ENCODE assay signal across 1 cellular context in the genomic region with DNA sequence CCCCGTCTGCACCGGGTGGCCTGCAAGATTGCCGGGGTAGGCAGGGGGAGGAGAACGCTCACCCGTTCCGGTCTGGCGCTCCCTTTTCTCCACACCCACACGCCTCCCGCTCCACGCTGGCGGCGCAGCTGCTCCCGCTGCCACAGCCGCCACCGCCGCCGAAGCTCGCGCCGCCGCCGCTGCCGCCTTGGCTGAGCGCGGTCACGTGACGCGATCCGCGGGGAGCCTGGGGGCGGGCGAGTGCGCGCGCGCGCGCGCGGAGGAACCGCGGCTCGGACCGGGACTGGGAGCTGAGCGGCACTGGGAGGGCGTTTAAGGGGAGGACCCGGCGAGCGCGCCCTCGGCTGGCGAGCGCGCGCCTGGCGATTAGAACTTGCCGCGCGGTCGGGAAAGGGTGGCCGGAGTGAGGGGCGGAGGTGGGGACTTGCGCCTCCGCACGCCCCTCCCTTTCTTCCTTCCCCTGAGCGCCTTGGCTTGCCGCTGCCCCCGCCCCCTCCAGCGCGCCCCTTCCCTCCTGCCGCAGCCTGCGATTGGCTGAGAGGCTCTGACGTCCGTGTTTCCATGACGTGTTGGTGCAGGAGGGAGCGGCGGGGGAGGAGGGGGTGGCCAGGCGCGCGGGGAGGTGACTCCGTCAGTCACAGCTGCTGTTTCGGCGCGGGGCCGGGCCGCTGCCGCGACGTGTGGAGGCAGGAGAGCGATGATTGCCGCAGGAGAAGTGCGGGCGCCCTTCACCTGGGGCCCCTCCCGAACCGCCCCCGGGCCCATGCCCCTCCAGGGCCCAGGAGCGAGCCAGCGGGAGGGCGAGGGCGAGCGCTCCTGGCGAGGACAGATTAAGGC.
TF ChIP-seq lines count a peak whose summit lies in the region.

No MANE protein-coding gene starts in this region.

TF ChIP-seq in HepG2, 621 proteins besides CTCF, POLR2A, EP300 and RAD21 (continued from another document and continues in another):
- peak; percentile 83 for TF ChIP-seq ZFP91 (CRISPR knock-in tag; IDR thresholded peaks at IDR 0.05; ENCODE audit: borderline replicate concordance)
- 0 out of 2 replicates have a peak, but pooled peaks have one; percentile 39 for TF ChIP-seq ZNF567 (CRISPR knock-in tag; IDR thresholded peaks at IDR 0.05; ENCODE audit: borderline replicate concordance)
- no peak for TF ChIP-seq JARID2 (CRISPR knock-in tag; IDR thresholded peaks at IDR 0.05; ENCODE audit: insufficient replicate concordance)
- TF ChIP-seq ZSCAN12 (CRISPR knock-in tag; IDR thresholded peaks at IDR 0.05) = no peak
- TF ChIP-seq MEIS1 (CRISPR knock-in tag; IDR thresholded peaks at IDR 0.05; ENCODE audit: borderline replicate concordance) = peak; percentile 55
- TF ChIP-seq HOXA7 (CRISPR knock-in tag; IDR thresholded peaks at IDR 0.05) = no peak
- TF ChIP-seq PRPF4 (IDR thresholded peaks at IDR 0.05; ENCODE audit: low read depth, low read length, poor library complexity, severe bottlenecking) = no peak
- TF ChIP-seq YEATS2 (CRISPR knock-in tag; IDR thresholded peaks at IDR 0.05; ENCODE audit: borderline replicate concordance) = peak; percentile 54; the same call in 1 of the 2 replicates
- 0 out of 2 replicates have a peak, but pooled peaks have one; percentile 51 for TF ChIP-seq SP4 (CRISPR knock-in tag; IDR thresholded peaks at IDR 0.05)
- TF ChIP-seq, protein P1, sequence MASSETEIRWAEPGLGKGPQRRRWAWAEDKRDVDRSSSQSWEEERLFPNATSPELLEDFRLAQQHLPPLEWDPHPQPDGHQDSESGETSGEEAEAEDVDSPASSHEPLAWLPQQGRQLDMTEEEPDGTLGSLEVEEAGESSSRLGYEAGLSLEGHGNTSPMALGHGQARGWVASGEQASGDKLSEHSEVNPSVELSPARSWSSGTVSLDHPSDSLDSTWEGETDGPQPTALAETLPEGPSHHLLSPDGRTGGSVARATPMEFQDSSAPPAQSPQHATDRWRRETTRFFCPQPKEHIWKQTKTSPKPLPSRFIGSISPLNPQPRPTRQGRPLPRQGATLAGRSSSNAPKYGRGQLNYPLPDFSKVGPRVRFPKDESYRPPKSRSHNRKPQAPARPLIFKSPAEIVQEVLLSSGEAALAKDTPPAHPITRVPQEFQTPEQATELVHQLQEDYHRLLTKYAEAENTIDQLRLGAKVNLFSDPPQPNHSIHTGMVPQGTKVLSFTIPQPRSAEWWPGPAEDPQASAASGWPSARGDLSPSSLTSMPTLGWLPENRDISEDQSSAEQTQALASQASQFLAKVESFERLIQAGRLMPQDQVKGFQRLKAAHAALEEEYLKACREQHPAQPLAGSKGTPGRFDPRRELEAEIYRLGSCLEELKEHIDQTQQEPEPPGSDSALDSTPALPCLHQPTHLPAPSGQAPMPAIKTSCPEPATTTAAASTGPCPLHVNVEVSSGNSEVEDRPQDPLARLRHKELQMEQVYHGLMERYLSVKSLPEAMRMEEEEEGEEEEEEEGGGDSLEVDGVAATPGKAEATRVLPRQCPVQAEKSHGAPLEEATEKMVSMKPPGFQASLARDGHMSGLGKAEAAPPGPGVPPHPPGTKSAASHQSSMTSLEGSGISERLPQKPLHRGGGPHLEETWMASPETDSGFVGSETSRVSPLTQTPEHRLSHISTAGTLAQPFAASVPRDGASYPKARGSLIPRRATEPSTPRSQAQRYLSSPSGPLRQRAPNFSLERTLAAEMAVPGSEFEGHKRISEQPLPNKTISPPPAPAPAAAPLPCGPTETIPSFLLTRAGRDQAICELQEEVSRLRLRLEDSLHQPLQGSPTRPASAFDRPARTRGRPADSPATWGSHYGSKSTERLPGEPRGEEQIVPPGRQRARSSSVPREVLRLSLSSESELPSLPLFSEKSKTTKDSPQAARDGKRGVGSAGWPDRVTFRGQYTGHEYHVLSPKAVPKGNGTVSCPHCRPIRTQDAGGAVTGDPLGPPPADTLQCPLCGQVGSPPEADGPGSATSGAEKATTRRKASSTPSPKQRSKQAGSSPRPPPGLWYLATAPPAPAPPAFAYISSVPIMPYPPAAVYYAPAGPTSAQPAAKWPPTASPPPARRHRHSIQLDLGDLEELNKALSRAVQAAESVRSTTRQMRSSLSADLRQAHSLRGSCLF (CRISPR knock-in tag; IDR thresholded peaks at IDR 0.05; ENCODE audit: borderline replicate concordance) = no peak
- no peak for TF ChIP-seq CEBPG (CRISPR knock-in tag; IDR thresholded peaks at IDR 0.05)
- no peak for TF ChIP-seq ZNF850 (CRISPR knock-in tag; conservative IDR thresholded peaks at IDR 0.05)
- no peak for TF ChIP-seq NCOA1 (CRISPR knock-in tag; IDR thresholded peaks at IDR 0.05)
- no peak for TF ChIP-seq FOXA1 (IDR thresholded peaks at IDR 0.05)
- no peak for TF ChIP-seq FOXA1 (CRISPR knock-in tag; IDR thresholded peaks at IDR 0.05)
- no peak for TF ChIP-seq PITX1 (CRISPR knock-in tag; IDR thresholded peaks at IDR 0.05)
- TF ChIP-seq CAMTA2 (CRISPR knock-in tag; IDR thresholded peaks at IDR 0.05; ENCODE audit: borderline replicate concordance) = peak; percentile 67; the same call in 1 of the 2 replicates
- no peak for TF ChIP-seq GPN1 (CRISPR knock-in tag; IDR thresholded peaks at IDR 0.05; ENCODE audit: borderline replicate concordance)
- TF ChIP-seq ZNF841 (CRISPR knock-in tag; IDR thresholded peaks at IDR 0.05; ENCODE audit: borderline replicate concordance) = no peak
- TF ChIP-seq ARNT (IDR thresholded peaks at IDR 0.05) = no peak
- TF ChIP-seq KDM4B (CRISPR knock-in tag; IDR thresholded peaks at IDR 0.05) = 0 out of 2 replicates have a peak, but pooled peaks have one; percentile 6
- TF ChIP-seq ZNF782 (CRISPR knock-in tag; IDR thresholded peaks at IDR 0.05; ENCODE audit: borderline replicate concordance) = 0 out of 2 replicates have a peak, but pooled peaks have one; percentile 12
- TF ChIP-seq, protein P2, sequence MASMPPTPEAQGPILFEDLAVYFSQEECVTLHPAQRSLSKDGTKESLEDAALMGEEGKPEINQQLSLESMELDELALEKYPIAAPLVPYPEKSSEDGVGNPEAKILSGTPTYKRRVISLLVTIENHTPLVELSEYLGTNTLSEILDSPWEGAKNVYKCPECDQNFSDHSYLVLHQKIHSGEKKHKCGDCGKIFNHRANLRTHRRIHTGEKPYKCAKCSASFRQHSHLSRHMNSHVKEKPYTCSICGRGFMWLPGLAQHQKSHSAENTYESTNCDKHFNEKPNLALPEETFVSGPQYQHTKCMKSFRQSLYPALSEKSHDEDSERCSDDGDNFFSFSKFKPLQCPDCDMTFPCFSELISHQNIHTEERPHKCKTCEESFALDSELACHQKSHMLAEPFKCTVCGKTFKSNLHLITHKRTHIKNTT (CRISPR knock-in tag; IDR thresholded peaks at IDR 0.05) = no peak
- TF ChIP-seq ZNF44 (CRISPR knock-in tag; IDR thresholded peaks at IDR 0.05) = 0 out of 2 replicates have a peak, but pooled peaks have one; percentile 63
- TF ChIP-seq NCOA5 (CRISPR knock-in tag; IDR thresholded peaks at IDR 0.05) = no peak
- 0 out of 2 replicates have a peak, but pooled peaks have one; percentile 70 for TF ChIP-seq HES4 (CRISPR knock-in tag; IDR thresholded peaks at IDR 0.05; ENCODE audit: borderline replicate concordance)
- TF ChIP-seq MAF1 (CRISPR knock-in tag; IDR thresholded peaks at IDR 0.05; ENCODE audit: borderline replicate concordance) = no peak; the same call in none of the 2 replicates
- peak; percentile 54; the same call in 1 of the 2 replicates for TF ChIP-seq E2F5 (CRISPR knock-in tag; conservative IDR thresholded peaks at IDR 0.05)
- TF ChIP-seq CEBPB (IDR thresholded peaks at IDR 0.05; ENCODE audit: borderline replicate concordance, low read depth, low read length) = no peak
- TF ChIP-seq ZNF790 (CRISPR knock-in tag; IDR thresholded peaks at IDR 0.05; ENCODE audit: borderline replicate concordance) = 0 out of 2 replicates have a peak, but pooled peaks have one; percentile 20
- TF ChIP-seq TP53 (CRISPR knock-in tag; conservative IDR thresholded peaks at IDR 0.05) = no peak
- TF ChIP-seq, protein P3, sequence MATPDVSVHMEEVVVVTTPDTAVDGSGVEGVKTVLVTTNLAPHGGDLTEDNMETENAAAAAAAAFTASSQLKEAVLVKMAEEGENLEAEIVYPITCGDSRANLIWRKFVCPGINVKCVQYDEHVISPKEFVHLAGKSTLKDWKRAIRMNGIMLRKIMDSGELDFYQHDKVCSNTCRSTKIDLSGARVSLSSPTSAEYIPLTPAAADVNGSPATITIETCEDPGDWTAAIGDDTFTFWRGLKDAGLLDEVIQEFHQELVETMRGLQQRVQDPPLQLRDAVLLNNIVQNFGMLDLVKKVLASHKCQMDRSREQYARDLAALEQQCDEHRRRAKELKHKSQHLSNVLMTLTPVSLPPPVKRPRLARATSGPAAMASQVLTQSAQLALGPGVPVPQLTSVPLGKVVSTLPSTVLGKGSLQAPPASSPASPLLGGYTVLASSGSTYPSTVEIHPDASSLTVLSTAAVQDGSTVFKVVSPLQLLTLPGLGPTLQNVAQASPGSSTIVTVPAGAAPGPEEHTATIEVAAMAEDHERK (CRISPR knock-in tag; IDR thresholded peaks at IDR 0.05; ENCODE audit: low read depth) = 0 out of 2 replicates have a peak, but pooled peaks have one; percentile 24
- peak; percentile 39; the same call in 1 of the 2 replicates for TF ChIP-seq ZNF879 (CRISPR knock-in tag; IDR thresholded peaks at IDR 0.05)
- no peak for TF ChIP-seq PAF1 (CRISPR knock-in tag; IDR thresholded peaks at IDR 0.05)
- TF ChIP-seq TMF1 (CRISPR knock-in tag; IDR thresholded peaks at IDR 0.05; ENCODE audit: low read depth) = no peak; the same call in 1 of the 2 replicates
- no peak for TF ChIP-seq CBX1 (IDR thresholded peaks at IDR 0.05; ENCODE audit: low read depth)
- TF ChIP-seq MXD4 (CRISPR knock-in tag; IDR thresholded peaks at IDR 0.05) = peak; percentile 15; the same call in 1 of the 2 replicates
- TF ChIP-seq, protein P4, sequence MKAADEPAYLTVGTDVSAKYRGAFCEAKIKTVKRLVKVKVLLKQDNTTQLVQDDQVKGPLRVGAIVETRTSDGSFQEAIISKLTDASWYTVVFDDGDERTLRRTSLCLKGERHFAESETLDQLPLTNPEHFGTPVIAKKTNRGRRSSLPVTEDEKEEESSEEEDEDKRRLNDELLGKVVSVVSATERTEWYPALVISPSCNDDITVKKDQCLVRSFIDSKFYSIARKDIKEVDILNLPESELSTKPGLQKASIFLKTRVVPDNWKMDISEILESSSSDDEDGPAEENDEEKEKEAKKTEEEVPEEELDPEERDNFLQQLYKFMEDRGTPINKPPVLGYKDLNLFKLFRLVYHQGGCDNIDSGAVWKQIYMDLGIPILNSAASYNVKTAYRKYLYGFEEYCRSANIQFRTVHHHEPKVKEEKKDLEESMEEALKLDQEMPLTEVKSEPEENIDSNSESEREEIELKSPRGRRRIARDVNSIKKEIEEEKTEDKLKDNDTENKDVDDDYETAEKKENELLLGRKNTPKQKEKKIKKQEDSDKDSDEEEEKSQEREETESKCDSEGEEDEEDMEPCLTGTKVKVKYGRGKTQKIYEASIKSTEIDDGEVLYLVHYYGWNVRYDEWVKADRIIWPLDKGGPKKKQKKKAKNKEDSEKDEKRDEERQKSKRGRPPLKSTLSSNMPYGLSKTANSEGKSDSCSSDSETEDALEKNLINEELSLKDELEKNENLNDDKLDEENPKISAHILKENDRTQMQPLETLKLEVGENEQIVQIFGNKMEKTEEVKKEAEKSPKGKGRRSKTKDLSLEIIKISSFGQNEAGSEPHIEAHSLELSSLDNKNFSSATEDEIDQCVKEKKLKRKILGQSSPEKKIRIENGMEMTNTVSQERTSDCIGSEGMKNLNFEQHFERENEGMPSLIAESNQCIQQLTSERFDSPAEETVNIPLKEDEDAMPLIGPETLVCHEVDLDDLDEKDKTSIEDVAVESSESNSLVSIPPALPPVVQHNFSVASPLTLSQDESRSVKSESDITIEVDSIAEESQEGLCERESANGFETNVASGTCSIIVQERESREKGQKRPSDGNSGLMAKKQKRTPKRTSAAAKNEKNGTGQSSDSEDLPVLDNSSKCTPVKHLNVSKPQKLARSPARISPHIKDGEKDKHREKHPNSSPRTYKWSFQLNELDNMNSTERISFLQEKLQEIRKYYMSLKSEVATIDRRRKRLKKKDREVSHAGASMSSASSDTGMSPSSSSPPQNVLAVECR (CRISPR knock-in tag; IDR thresholded peaks at IDR 0.05; ENCODE audit: borderline replicate concordance) = peak; percentile 74; the same call in 1 of the 2 replicates
- no peak for TF ChIP-seq FOXP1 (IDR thresholded peaks at IDR 0.05)
- TF ChIP-seq FOXP1 (CRISPR knock-in tag; IDR thresholded peaks at IDR 0.05) = no peak
- peak; percentile 31; the same call in 1 of the 2 replicates for TF ChIP-seq SPEN (CRISPR knock-in tag; IDR thresholded peaks at IDR 0.05; ENCODE audit: low read depth)
- TF ChIP-seq, protein P5, sequence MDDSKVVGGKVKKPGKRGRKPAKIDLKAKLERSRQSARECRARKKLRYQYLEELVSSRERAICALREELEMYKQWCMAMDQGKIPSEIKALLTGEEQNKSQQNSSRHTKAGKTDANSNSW (CRISPR knock-in tag; IDR thresholded peaks at IDR 0.05; ENCODE audit: borderline replicate concordance) = no peak; the same call in 1 of the 2 replicates
- TF ChIP-seq ZNF414 (CRISPR knock-in tag; IDR thresholded peaks at IDR 0.05) = no peak; the same call in 1 of the 2 replicates
- TF ChIP-seq ZNF619 (CRISPR knock-in tag; IDR thresholded peaks at IDR 0.05) = no peak; the same call in 1 of the 2 replicates
- no peak for TF ChIP-seq MAFK (conservative IDR thresholded peaks at IDR 0.05 in 1 of 2, IDR thresholded peaks at IDR 0.05 in 1 of 2; ENCODE audit: low read length in 2 of 2)
- TF ChIP-seq POGZ (CRISPR knock-in tag; IDR thresholded peaks at IDR 0.05) = peak; percentile 84
- TF ChIP-seq TRIM24 (CRISPR knock-in tag; IDR thresholded peaks at IDR 0.05) = no peak
